In the genomic region with DNA sequence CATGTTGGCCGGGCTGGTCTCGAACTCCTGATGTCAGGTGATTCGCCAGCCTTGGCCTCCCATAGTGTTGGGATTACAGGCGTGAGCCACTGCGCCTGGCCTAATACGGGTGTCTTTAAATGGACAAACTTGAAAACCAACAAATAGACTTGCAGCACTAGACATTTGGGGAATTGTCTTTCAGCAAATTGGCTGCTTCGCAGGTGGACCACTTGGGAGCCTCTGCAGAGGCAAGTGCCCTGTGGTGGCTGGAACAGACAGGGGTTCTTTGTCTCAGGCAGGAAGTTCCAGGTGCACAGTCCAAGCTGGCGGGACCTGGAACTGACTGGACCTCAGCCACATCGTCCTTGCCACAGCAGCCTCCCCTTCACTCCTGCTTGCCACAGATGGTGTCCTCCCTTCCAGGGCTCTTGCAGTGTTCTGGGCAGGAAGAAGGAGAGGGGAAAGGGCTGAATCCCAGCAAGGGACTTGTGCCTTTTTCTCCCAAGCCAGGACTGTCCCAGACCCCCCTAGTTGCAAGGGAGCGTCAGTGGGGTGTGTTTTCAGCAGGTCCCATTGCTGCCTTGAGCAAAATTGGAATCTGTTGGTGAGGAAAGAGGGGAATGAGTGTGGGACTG, we compare ENCODE assay signal across 23 cellular contexts.
"Had no signal": no experiment of that assay in that cellular context is flagged by ENCODE, and none has a peak within 500 bp of the region (broad histone marks: within the 10 kb centered on the region; RNA-seq: fewer than 3 reads in every experiment).

No MANE protein-coding gene starts in this region.

- ATAC-seq: activated naive CD8-positive, alpha-beta T cell treated with anti-CD3 and anti-CD28 coated beads, Interleukin-2, amount 50 U/mL, for 24 hours; activated T-cell treated with anti-CD3 and anti-CD28 coated beads, Interleukin-2, amount 50 U/mL, for 72 hours; foreskin keratinocyte; left lung; natural killer cell; stimulated activated naive CD8-positive, alpha-beta T cell treated with anti-CD3 and anti-CD28 coated beads, Interleukin-15, Interleukin-2, amounts not matched to agents 100 U/mL and 50 U/mL, for 24 hours had no signal

- H3K27me3 ChIP-seq: left lung, ovary, uterus had no signal

- H3K9me3 Mint-ChIP-seq: activated naive CD8-positive, alpha-beta T cell treated with anti-CD3 and anti-CD28 coated beads, Interleukin-2, amount 50 U/mL, for 24 hours; activated T-cell treated with anti-CD3 and anti-CD28 coated beads, Interleukin-2, amount 50 U/mL, for 72 hours; natural killer cell had no signal

- FAIRE-seq: TTC549 had no signal

- H3K4me1 ChIP-seq: foreskin keratinocyte, prostate gland, uterus had no signal

- H3K36me3 ChIP-seq: left lung, neutrophil, ovary, prostate gland, tibial artery, uterus, WERI-Rb-1 had no signal

- H3K27ac Mint-ChIP-seq: activated naive CD8-positive, alpha-beta T cell treated with anti-CD3 and anti-CD28 coated beads, Interleukin-2, amount 50 U/mL, for 24 hours; activated T-cell treated with anti-CD3 and anti-CD28 coated beads, Interleukin-2, amount 50 U/mL, for 72 hours; natural killer cell had no signal

- H3K4me1 Mint-ChIP-seq: activated naive CD8-positive, alpha-beta T cell treated with anti-CD3 and anti-CD28 coated beads, Interleukin-2, amount 50 U/mL, for 24 hours had no signal

- DNase-seq: activated CD4-positive, alpha-beta T cell treated with anti-CD3 and anti-CD28 coated beads for 1 hour; activated gamma-delta T cell; activated naive CD4-positive, alpha-beta T cell treated with anti-CD3 and anti-CD28 coated beads, Interleukin-2, amount 50 U/mL, for 16 hours; activated naive CD8-positive, alpha-beta T cell treated with anti-CD3 and anti-CD28 coated beads, Interleukin-2, amount 50 U/mL, for 24 hours; activated T-cell treated with anti-CD3 and anti-CD28 coated beads, Interleukin-2, amount 50 U/mL, for 72 hours; dermis blood vessel endothelial cell; effector CD8-positive, alpha-beta T cell; foreskin keratinocyte; midbrain; natural killer cell; stimulated activated CD4-positive, alpha-beta T cell treated with anti-CD3 and anti-CD28 coated beads, Interleukin-4, amount 100 ng/mL, for 4 hours; stimulated activated naive CD8-positive, alpha-beta T cell treated with anti-CD3 and anti-CD28 coated beads, Interleukin-15, Interleukin-2, amounts not matched to agents 100 U/mL and 50 U/mL, for 24 hours; T-helper 1 cell had no signal

- H3K36me3 Mint-ChIP-seq: brain, natural killer cell had no signal

- H3K4me3 Mint-ChIP-seq: activated naive CD8-positive, alpha-beta T cell treated with anti-CD3 and anti-CD28 coated beads, Interleukin-2, amount 50 U/mL, for 24 hours; activated T-cell treated with anti-CD3 and anti-CD28 coated beads, Interleukin-2, amount 50 U/mL, for 72 hours; brain; natural killer cell had no signal

- H3K9me3 ChIP-seq: left lung, neutrophil, ovary, prostate gland, tibial artery, uterus had no signal

- H3K4me3 ChIP-seq: left lung, lung, ovary, prostate gland, tibial artery, uterus had no signal

- H3K27ac ChIP-seq: foreskin keratinocyte, left lung, neutrophil, ovary, prostate gland, tibial artery, uterus, WERI-Rb-1 had no signal
